Comparison of ENCODE assay signal across 10 cellular contexts in the genomic region with DNA sequence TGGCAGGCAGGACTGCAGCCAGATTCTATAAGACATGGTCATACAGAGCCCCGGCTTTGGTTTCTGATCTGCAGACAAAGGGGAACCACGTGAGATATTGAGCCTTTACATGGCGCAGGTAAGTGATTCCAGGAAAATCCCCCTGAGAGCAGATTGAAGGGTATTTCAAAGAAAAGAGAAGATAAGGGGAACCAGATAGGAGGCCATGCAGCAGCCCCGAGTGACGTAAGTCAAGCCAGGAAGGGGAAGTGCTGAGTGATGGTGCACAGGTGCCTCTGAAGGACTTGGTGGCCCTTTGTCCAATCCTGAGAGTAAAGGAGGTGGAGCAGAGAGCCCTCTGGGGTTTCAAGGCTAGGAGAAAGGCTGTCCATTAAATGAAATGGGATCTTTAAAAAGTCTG.
"Had no signal": no experiment of that assay in that cellular context is flagged by ENCODE, and none has a peak within 500 bp of the region (broad histone marks: within the 10 kb centered on the region; RNA-seq: fewer than 3 reads in every experiment).

No MANE protein-coding gene starts in this region.

- DNase-seq: GM23248, GOT3, H7, HFFc6, KG1 had no signal

- FAIRE-seq: HepG2 had no signal

- H3K4me1 Mint-ChIP-seq: IgD-negative memory B cell had no signal

- H3K27ac ChIP-seq: GM23248, HL-60 had no signal

- H2AFZ ChIP-seq: GM23248 had no signal

- H3K9ac ChIP-seq: GM23248 had no signal

- H3K27ac Mint-ChIP-seq: HFFc6, IgD-negative memory B cell had no signal

- H3K27me3 Mint-ChIP-seq: IgD-negative memory B cell had no signal

- H3K4me1 ChIP-seq: HAP-1 had no signal

- H3K9me3 ChIP-seq: HAP-1 had no signal

- ATAC-seq: HCT116, HepG2 had no signal

- H3K36me3 ChIP-seq: HAP-1 had no signal

- H3K4me3 ChIP-seq: GM23248, HAP-1 had no signal

- H3K4me3 Mint-ChIP-seq: HFFc6, IgD-negative memory B cell had no signal
